In the genomic region with DNA sequence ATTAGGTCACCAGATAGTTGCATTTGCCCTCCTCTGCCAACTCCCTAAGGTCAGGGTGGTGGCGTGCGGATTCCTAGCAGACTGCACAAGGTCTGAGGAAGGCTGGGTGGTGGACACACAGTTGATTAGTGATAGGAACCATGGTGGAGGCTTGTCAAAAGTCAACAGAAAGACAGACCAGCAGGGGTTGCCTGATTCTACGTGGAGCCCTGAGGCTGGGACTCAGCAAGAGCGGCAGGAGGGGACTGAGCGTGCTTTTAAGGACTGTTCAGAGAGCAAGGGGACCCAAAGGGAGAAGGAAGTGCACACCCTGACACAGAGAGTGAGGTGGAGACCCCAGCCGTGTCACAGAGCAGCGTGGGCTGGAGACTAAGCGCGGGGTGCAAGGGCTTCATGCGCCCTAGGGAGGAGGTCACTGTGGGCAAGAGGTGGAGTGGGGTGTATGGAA, we compare ENCODE assay signal across 12 cellular contexts.
DNase-seq lines count a peak whose midpoint lies in the region; ATAC-seq and TF ChIP-seq lines count a peak whose summit lies in the region.
"Had no signal": no experiment of that assay in that cellular context is flagged by ENCODE, and none has a peak within 500 bp of the region (broad histone marks: within the 10 kb centered on the region; RNA-seq: fewer than 3 reads in every experiment).

No MANE protein-coding gene starts in this region.

- peaks cover 13% of the 10 kb centered on the region for H3K27me3 Mint-ChIP-seq in GM23338 (ENCODE audit: insufficient read depth, low read depth, poor library complexity)
- no peaks in the 10 kb centered on the region for H3K27me3 Mint-ChIP-seq in T-helper 2 cell treated with Interferon-gamma antibody and Interleukin-4, amounts not matched to agents 5 μg/mL and 100 μg/mL, for 36 hours (ENCODE audit: low read depth)
- peaks cover 3% of the 10 kb centered on the region for H3K27me3 Mint-ChIP-seq in glutamatergic neuron (ENCODE audit: unreplicated experiment)

- no peak for TF ChIP-seq CTCF in GM23338 (conservative IDR thresholded peaks at IDR 0.05; ENCODE audit: low read depth in 2 of 2)
- TF ChIP-seq CTCF in glutamatergic neuron (IDR thresholded peaks at IDR 0.05; ENCODE audit: partially characterized antibody, unreplicated experiment): no peak
- no peak for TF ChIP-seq CTCF in PC-3 (conservative IDR thresholded peaks at IDR 0.05; ENCODE audit: low read depth, low read length)

- H4K20me1 ChIP-seq in GM23338 (replicated peaks; ENCODE audit: insufficient read depth): no peaks in the 10 kb centered on the region
- H4K20me1 ChIP-seq in PC-3 (ENCODE audit: low read length): no peaks in the 10 kb centered on the region

- H3K4me1 ChIP-seq in GM23338 (ENCODE audit: insufficient read depth) (peaks cover 36% of the 10 kb centered on the region), PC-3 (ENCODE audit: insufficient read depth, low read length) (no peaks in the 10 kb centered on the region)

- CTCF ChIA-PET in PC-3 (lab: Charles Lee): no interaction called here

- H2AFZ ChIP-seq in GM23338: no peak overlapping the region
- H2AFZ ChIP-seq in PC-3 (ENCODE audit: low read length): no peak overlapping the region

- peaks cover 13% of the 10 kb centered on the region for H3F3A ChIP-seq in GM23338 (replicated peaks; ENCODE audit: low read depth)
- no peaks in the 10 kb centered on the region for H3F3A ChIP-seq in PC-3 (ENCODE audit: low read length, unreplicated experiment)

- H3K36me3 Mint-ChIP-seq in GM23338 (ENCODE audit: low read depth): peaks cover 36% of the 10 kb centered on the region
- H3K36me3 Mint-ChIP-seq in T-helper 2 cell treated with Interferon-gamma antibody and Interleukin-4, amounts not matched to agents 5 μg/mL and 100 μg/mL, for 36 hours (ENCODE audit: low read depth): peaks cover 26% of the 10 kb centered on the region
- peaks cover 23% of the 10 kb centered on the region for H3K36me3 Mint-ChIP-seq in glutamatergic neuron (ENCODE audit: unreplicated experiment)

- H3K4me2 ChIP-seq in GM23338: peak overlapping the region; percentile 67
- no peak overlapping the region for H3K4me2 ChIP-seq in PC-3 (ENCODE audit: low read length)

- no peak overlapping the region for H3K9ac ChIP-seq in PC-3 (ENCODE audit: low read length)

- intact Hi-C loops in PC-3 (cut with micrococcal nuclease): no loop called here

- H3K27me3 ChIP-seq in GM23338 (ENCODE audit: insufficient read depth): no peaks in the 10 kb centered on the region; the same call in 1 of the 2 replicates
- no peaks in the 10 kb centered on the region for H3K27me3 ChIP-seq in PC-3 (ENCODE audit: low read length)

- H3K79me2 ChIP-seq in GM23338 (replicated peaks; ENCODE audit: insufficient read depth) (no peaks in the 10 kb centered on the region), PC-3 (ENCODE audit: low read length) (no peaks in the 10 kb centered on the region)

- H3K4me3 Mint-ChIP-seq in GM23338 (peak overlapping the region; percentile 41), glutamatergic neuron (ENCODE audit: unreplicated experiment) (peak overlapping the region; percentile 87)
- H3K4me3 Mint-ChIP-seq in T-helper 2 cell treated with Interferon-gamma antibody and Interleukin-4, amounts not matched to agents 5 μg/mL and 100 μg/mL, for 36 hours: peak overlapping the region; percentile 85

- H3K36me3 ChIP-seq in GM23338 (ENCODE audit: insufficient read depth) (peaks cover 9% of the 10 kb centered on the region; the same call in 1 of the 2 replicates), PC-3 (ENCODE audit: low read depth, low read length) (no peaks in the 10 kb centered on the region)
- H3K36me3 ChIP-seq: WERI-Rb-1 had no signal

- H3K27ac ChIP-seq in GM23338 (ENCODE audit: low read depth): peak overlapping the region; percentile 97
- no peak overlapping the region for H3K27ac ChIP-seq in PC-3 (ENCODE audit: low read length)
- H3K27ac ChIP-seq: WERI-Rb-1 had no signal

- H3K4me3 ChIP-seq in GM23338 (peak overlapping the region; percentile 28; the same call in 1 of the 2 replicates), PC-3 (ENCODE audit: low read length) (no peak overlapping the region)

- peak; percentile 24 for ATAC-seq in GM23338
- ATAC-seq in PC-3: no peak
- ATAC-seq in GM18520 (IDR thresholded peaks at IDR 0.05; ENCODE audit: unreplicated experiment): no peak

- no peaks in the 10 kb centered on the region for H3K9me3 ChIP-seq in PC-3 (ENCODE audit: low read length)

- peak; percentile 34 for DNase-seq in GM23338 (ENCODE audit: low spot score)
- DNase-seq in T-helper 2 cell treated with Interferon-gamma antibody and Interleukin-4, amounts not matched to agents 5 μg/mL and 100 μg/mL, for 36 hours (ENCODE audit: low spot score): peak; percentile 10
- DNase-seq in glutamatergic neuron: no peak
- peak; percentile 56 for DNase-seq in stimulated activated CD8-positive, alpha-beta memory T cell treated with anti-CD3 and anti-CD28 coated beads, Interleukin-4, amount 100 ng/mL, for 48 hours
- DNase-seq in PC-3: no peak
- no peak for DNase-seq in NOMO-1 treated with dmso at 0.1 percent for 144 hours (lab: John Stamatoyannopoulos, UW; ENCODE audit: unreplicated experiment)
- no peak for DNase-seq in DMS114 treated with DMSO at 0.1 percent for 48 hours (lab: John Stamatoyannopoulos, UW; ENCODE audit: unreplicated experiment)
- DNase-seq: GOT3, IMR-90, NCI-H748 treated with DMSO at 0.1 percent for 48 hours, WERI-Rb-1 had no signal

- peak overlapping the region; percentile 95 for H3K27ac Mint-ChIP-seq in GM23338
- H3K27ac Mint-ChIP-seq in T-helper 2 cell treated with Interferon-gamma antibody and Interleukin-4, amounts not matched to agents 5 μg/mL and 100 μg/mL, for 36 hours: peak overlapping the region; percentile 99
- H3K27ac Mint-ChIP-seq in glutamatergic neuron (ENCODE audit: unreplicated experiment): peak overlapping the region; percentile 65

- H3K4me1 Mint-ChIP-seq in GM23338 (peaks cover 37% of the 10 kb centered on the region), glutamatergic neuron (ENCODE audit: low read depth, unreplicated experiment) (peaks cover 14% of the 10 kb centered on the region)
- peaks cover 49% of the 10 kb centered on the region for H3K4me1 Mint-ChIP-seq in T-helper 2 cell treated with Interferon-gamma antibody and Interleukin-4, amounts not matched to agents 5 μg/mL and 100 μg/mL, for 36 hours (ENCODE audit: low read depth)

- BruUV-seq in PC-3 (replicated peaks; lab: Mats Ljungman, UMichigan): no TSS peak

- POLR2A ChIA-PET in PC-3 (lab: Charles Lee; ENCODE audit: unreplicated experiment): no interaction called here

- H3K9me3 Mint-ChIP-seq in GM23338: peaks cover 28% of the 10 kb centered on the region
- peaks cover 20% of the 10 kb centered on the region for H3K9me3 Mint-ChIP-seq in T-helper 2 cell treated with Interferon-gamma antibody and Interleukin-4, amounts not matched to agents 5 μg/mL and 100 μg/mL, for 36 hours
- H3K9me3 Mint-ChIP-seq in glutamatergic neuron (ENCODE audit: unreplicated experiment): peaks cover 8% of the 10 kb centered on the region

- peaks cover 15% of the 10 kb centered on the region for H3K9me2 ChIP-seq in GM23338 (ENCODE audit: insufficient read depth)
- no peaks in the 10 kb centered on the region for H3K9me2 ChIP-seq in PC-3 (replicated peaks; ENCODE audit: low read length)

TF ChIP-seq in GM23338, 12 proteins besides CTCF, POLR2A, EP300 and RAD21 (continues in another document):
- TF ChIP-seq, protein P1, sequence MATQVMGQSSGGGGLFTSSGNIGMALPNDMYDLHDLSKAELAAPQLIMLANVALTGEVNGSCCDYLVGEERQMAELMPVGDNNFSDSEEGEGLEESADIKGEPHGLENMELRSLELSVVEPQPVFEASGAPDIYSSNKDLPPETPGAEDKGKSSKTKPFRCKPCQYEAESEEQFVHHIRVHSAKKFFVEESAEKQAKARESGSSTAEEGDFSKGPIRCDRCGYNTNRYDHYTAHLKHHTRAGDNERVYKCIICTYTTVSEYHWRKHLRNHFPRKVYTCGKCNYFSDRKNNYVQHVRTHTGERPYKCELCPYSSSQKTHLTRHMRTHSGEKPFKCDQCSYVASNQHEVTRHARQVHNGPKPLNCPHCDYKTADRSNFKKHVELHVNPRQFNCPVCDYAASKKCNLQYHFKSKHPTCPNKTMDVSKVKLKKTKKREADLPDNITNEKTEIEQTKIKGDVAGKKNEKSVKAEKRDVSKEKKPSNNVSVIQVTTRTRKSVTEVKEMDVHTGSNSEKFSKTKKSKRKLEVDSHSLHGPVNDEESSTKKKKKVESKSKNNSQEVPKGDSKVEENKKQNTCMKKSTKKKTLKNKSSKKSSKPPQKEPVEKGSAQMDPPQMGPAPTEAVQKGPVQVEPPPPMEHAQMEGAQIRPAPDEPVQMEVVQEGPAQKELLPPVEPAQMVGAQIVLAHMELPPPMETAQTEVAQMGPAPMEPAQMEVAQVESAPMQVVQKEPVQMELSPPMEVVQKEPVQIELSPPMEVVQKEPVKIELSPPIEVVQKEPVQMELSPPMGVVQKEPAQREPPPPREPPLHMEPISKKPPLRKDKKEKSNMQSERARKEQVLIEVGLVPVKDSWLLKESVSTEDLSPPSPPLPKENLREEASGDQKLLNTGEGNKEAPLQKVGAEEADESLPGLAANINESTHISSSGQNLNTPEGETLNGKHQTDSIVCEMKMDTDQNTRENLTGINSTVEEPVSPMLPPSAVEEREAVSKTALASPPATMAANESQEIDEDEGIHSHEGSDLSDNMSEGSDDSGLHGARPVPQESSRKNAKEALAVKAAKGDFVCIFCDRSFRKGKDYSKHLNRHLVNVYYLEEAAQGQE (IDR thresholded peaks at IDR 0.05; ENCODE audit: unreplicated experiment): no peak
- no peak for TF ChIP-seq EZH2 (IDR thresholded peaks at IDR 0.05; ENCODE audit: low read depth, unreplicated experiment)
- TF ChIP-seq JUNB (IDR thresholded peaks at IDR 0.05; ENCODE audit: unreplicated experiment): no peak
- no peak for TF ChIP-seq STAT1 (IDR thresholded peaks at IDR 0.05; ENCODE audit: unreplicated experiment)

Comparison
In these comparisons a context has a peak if more than half of its experiments do, and no peak if none do; other contexts are left out.
1. DNase-seq: peak in GM23338 (single experiment), T-helper 2 cell treated with Interferon-gamma antibody and Interleukin-4, amounts not matched to agents 5 μg/mL and 100 μg/mL, for 36 hours (single experiment) and stimulated activated CD8-positive, alpha-beta memory T cell treated with anti-CD3 and anti-CD28 coated beads, Interleukin-4, amount 100 ng/mL, for 48 hours (single experiment); none in glutamatergic neuron (single experiment), PC-3 (single experiment), NOMO-1 treated with dmso at 0.1 percent for 144 hours (single experiment) and DMS114 treated with DMSO at 0.1 percent for 48 hours (single experiment).
2. Peak in every context shown above with its lines, with median percentiles within 50 percentile points of each other: H3K27ac Mint-ChIP-seq and H3K4me3 Mint-ChIP-seq.